In genomic region chr17:59964455-59965328, GRCh38 we compare ENCODE assay signal across 8 cellular contexts. TPM values are rescaled to one million over a fixed set of nuclear protein-coding genes. Genes with fewer than 3 reads are reported as not detected.
DNase-seq lines count a peak whose midpoint lies in the region; ATAC-seq and TF ChIP-seq lines count a peak whose summit lies in the region.

RNFT1 (minus strand) TSS chr17:59964740; CDS start chr17:59964663, 77 bp downstream.

- intact Hi-C loops in esophagus muscularis mucosa (cut with DNase I), result loop anchor here (5.0 kb wide), 1 partner anchor 73 kb away; no protein-coding TSS in a partner anchor

- peak within 1 kb of the TSS; percentile 94 to 96 (median 95) for H3K27ac ChIP-seq in esophagus muscularis mucosa (replicated peaks in 1 of 4)
- H3K27ac ChIP-seq in muscle layer of duodenum (ENCODE audit: low read length), result peak within 1 kb of the TSS; percentile 93

- H3K36me3 ChIP-seq in esophagus muscularis mucosa (peaks cover 0 to 4% (median under 1%) of the 10 kb centered on the region in 4 donors), muscle layer of duodenum (ENCODE audit: control insufficient read depth in 1 of 2, insufficient read depth in 2 of 2, low read length in 2 of 2) (peaks cover 3 to 4% of the 10 kb centered on the region in 2 donors)

- peak; percentile 60 for ATAC-seq in GM21526 (IDR thresholded peaks at IDR 0.05; ENCODE audit: low FRiP score, unreplicated experiment)

- H3K4me1 ChIP-seq in esophagus muscularis mucosa (peaks cover 15 to 22% (median 19%) of the 10 kb centered on the region in 4 donors), muscle layer of duodenum (ENCODE audit: control insufficient read depth in 1 of 2, insufficient read depth in 2 of 2, low read length in 2 of 2) (peaks cover 3 to 11% of the 10 kb centered on the region in 2 donors)

- in situ Hi-C loops in Caki2 (cut with HindIII; ENCODE audit: low pct_unique_long_range_greater_than_20kb, low sequenced_read_pairs), result no loop called here
- in situ Hi-C loops in KBM-7 (cut with MboI; ENCODE audit: low pct_unique_long_range_greater_than_20kb, low sequenced_read_pairs), result no loop called here

- TF ChIP-seq POLR2A in esophagus muscularis mucosa (IDR thresholded peaks at IDR 0.05; ENCODE audit: low read depth), result peak; percentile 40

- DNase-seq in Caki2 (ENCODE audit: low read depth) (peak; percentile 87), KBM-7 (peak; percentile 93), RKO (ENCODE audit: low spot score) (peak; percentile 87), activated T-helper 1 cell treated with Interleukin-2 at 50 U/mL for 16 hours (ENCODE audit: low read depth) (peak; percentile 85), esophagus muscularis mucosa (ENCODE audit: extremely low spot score) (peak; percentile 96)
- DNase-seq in stimulated activated CD8-positive, alpha-beta memory T cell treated with anti-CD3 and anti-CD28 coated beads, Interleukin-7, amount 100 ng/mL, for 1 hour (ENCODE audit: low read depth in 2 of 2), result peak; percentile 82

- peak in 1 of 3 experiments; percentile 1 for TF ChIP-seq CTCF in esophagus muscularis mucosa (IDR thresholded peaks at IDR 0.05)

- H3K9me3 ChIP-seq in esophagus muscularis mucosa, result no peaks in the 10 kb centered on the region
- H3K9me3 ChIP-seq in muscle layer of duodenum (ENCODE audit: control insufficient read depth in 1 of 2, low read length in 2 of 2), result no peaks in the 10 kb centered on the region

- 8% methylated on average over 28 of the region's 67 CpGs for WGBS in esophagus muscularis mucosa

- peak within 1 kb of the TSS; percentile 79 to 87 (median 83) for H3K4me3 ChIP-seq in esophagus muscularis mucosa
- H3K4me3 ChIP-seq in muscle layer of duodenum (ENCODE audit: low read depth in 1 of 2, low read length in 2 of 2), result peak within 1 kb of the TSS; percentile 84 to 96

- TF ChIP-seq EP300 in esophagus muscularis mucosa (IDR thresholded peaks at IDR 0.05), result no peak

- H3K27me3 ChIP-seq in esophagus muscularis mucosa, result no peaks in the 10 kb centered on the region
- H3K27me3 ChIP-seq in muscle layer of duodenum (ENCODE audit: low read depth, low read length), result no peaks in the 10 kb centered on the region

RNA-seq across cellular contexts. Expression of gene RNFT1, which starts in this region (rescaled TPM):
- 3.0 and 16.4 TPM in 2 replicates for total RNA-seq in Caki2 (2014; rRNA removed; shearing (Covaris generic); ENCODE audit: low replicate concordance)
- 10 to 100 TPM in 1 of 4 donors, 1 to 10 TPM in 3; 6.2 to 10.8 (median 9.1) TPM for total RNA-seq in esophagus muscularis mucosa

Comparison
In these comparisons a context has a peak if more than half of its experiments do, and no peak if none do; other contexts are left out.
1. Peak in every context shown above with its lines: DNase-seq, ATAC-seq, H3K4me3 ChIP-seq and H3K27ac ChIP-seq.